Comparison of ENCODE assay signal across 9 cellular contexts in genomic region chr3:173336261-173336660, GRCh38.
"Had no signal": no experiment of that assay in that cellular context is flagged by ENCODE, and none has a peak within 500 bp of the region (broad histone marks: within the 10 kb centered on the region; RNA-seq: fewer than 3 reads in every experiment).

No MANE protein-coding gene starts in this region.

- FAIRE-seq: H54 had no signal

- H3K4me3 ChIP-seq: GM23248 had no signal

- H3K27ac ChIP-seq: GM23248, HL-60, KMS-11 had no signal

- DNase-seq: GM23248, GOT3, H9, HCEC 1CT, Karpas-422, KBM-7 had no signal

- H2AFZ ChIP-seq: GM23248 had no signal

- H3K9ac ChIP-seq: GM23248, KMS-11 had no signal

- H3K4me2 ChIP-seq: KMS-11 had no signal
